14 cellular contexts compared by ENCODE assay signal in genomic region chr4:152099555-152099954, GRCh38.
DNase-seq lines count a peak whose midpoint lies in the region; ATAC-seq and TF ChIP-seq lines count a peak whose summit lies in the region.
"Had no signal": no experiment of that assay in that cellular context is flagged by ENCODE, and none has a peak within 500 bp of the region (broad histone marks: within the 10 kb centered on the region; RNA-seq: fewer than 3 reads in every experiment).

No MANE protein-coding gene starts in this region.

- no peak for DNase-seq in left ventricle myocardium inferior
- DNase-seq in right cardiac atrium = no peak
- DNase-seq in OCI-M1 (lab: John Stamatoyannopoulos, UW) = peak; percentile 18
- no peak for DNase-seq in dorsolateral prefrontal cortex
- DNase-seq in globus pallidus (ENCODE audit: low spot score) = no peak
- no peak for DNase-seq in NCI-H128 (lab: John Stamatoyannopoulos, UW; ENCODE audit: unreplicated experiment)
- no peak for DNase-seq in transverse colon
- DNase-seq: colonic mucosa; KBM-7; mammary epithelial cell; NCI-H187 treated with DMSO at 0.1 percent for 48 hours; stimulated activated CD8-positive, alpha-beta memory T cell treated with anti-CD3 and anti-CD28 coated beads, Interleukin-4, amount 100 ng/mL, for 48 hours had no signal

- no peak for TF ChIP-seq EP300 in transverse colon (IDR thresholded peaks at IDR 0.05; ENCODE audit: low read depth)

- no peaks in the 10 kb centered on the region for H3K36me3 ChIP-seq in left ventricle myocardium inferior
- no peaks in the 10 kb centered on the region for H3K36me3 ChIP-seq in transverse colon
- H3K36me3 ChIP-seq: colonic mucosa, SJSA1 had no signal

- H3K27me3 ChIP-seq in left ventricle myocardium inferior (ENCODE audit: low read depth) = no peaks in the 10 kb centered on the region
- H3K27me3 ChIP-seq in right cardiac atrium (ENCODE audit: control insufficient read depth, insufficient read depth) = no peaks in the 10 kb centered on the region
- H3K27me3 ChIP-seq in dorsolateral prefrontal cortex = peaks cover 0 to 4% (median 0%) of the 10 kb centered on the region in 45 donors
- H3K27me3 ChIP-seq in transverse colon = no peaks in the 10 kb centered on the region
- H3K27me3 ChIP-seq: colonic mucosa, SJSA1 had no signal

- in situ Hi-C loops in transverse colon (cut with MboI; ENCODE audit: low pct_ligation_motif_present in 1 of 4, low pct_unique_long_range_greater_than_20kb in 1 of 4, low sequenced_read_pairs in 3 of 4) = no loop called here

- no peaks in the 10 kb centered on the region for H3K9me3 ChIP-seq in left ventricle myocardium inferior (replicated peaks)
- H3K9me3 ChIP-seq in right cardiac atrium (ENCODE audit: control insufficient read depth, low read length) = no peaks in the 10 kb centered on the region
- H3K9me3 ChIP-seq in transverse colon = no peaks in the 10 kb centered on the region
- H3K9me3 ChIP-seq: colonic mucosa, SJSA1 had no signal

- H3K4me1 ChIP-seq in left ventricle myocardium inferior (peaks cover 38% of the 10 kb centered on the region), right cardiac atrium (ENCODE audit: control insufficient read depth, insufficient read depth, low read length) (peaks cover 9% of the 10 kb centered on the region), transverse colon (peaks cover 0 to 17% (median 17%) of the 10 kb centered on the region in 4 donors)
- H3K4me1 ChIP-seq: colonic mucosa had no signal

- 75% methylated on average over 2 of the region's 2 CpGs for WGBS in right cardiac atrium
- 80% methylated on average over 2 of the region's 2 CpGs; no CpG with 5 or more reads in 1 of the 2 donors for WGBS in transverse colon (ENCODE audit: low coverage in 1 of 2), 2 donors

- H3K27ac ChIP-seq in left ventricle myocardium inferior (replicated peaks) = peak overlapping the region; percentile 64
- H3K27ac ChIP-seq in right cardiac atrium (ENCODE audit: low read length) = no peak overlapping the region
- H3K27ac ChIP-seq in dorsolateral prefrontal cortex = peak overlapping the region in 35 of 59 donors; percentile 16 to 95 (median 81)
- H3K27ac ChIP-seq in transverse colon = peak overlapping the region in 2 of 4 donors; percentile 17 to 20
- H3K27ac ChIP-seq: colonic mucosa, SJSA1 had no signal

- peak; percentile 16 for TF ChIP-seq CTCF in left ventricle myocardium inferior (IDR thresholded peaks at IDR 0.05; ENCODE audit: borderline replicate concordance)
- no peak for TF ChIP-seq CTCF in dorsolateral prefrontal cortex (IDR thresholded peaks at IDR 0.05 in 54 of 56, conservative IDR thresholded peaks at IDR 0.05 in 2 of 56; ENCODE audit: low read depth in 1 of 56, partially characterized antibody in 56 of 56)
- no peak for TF ChIP-seq CTCF in transverse colon (IDR thresholded peaks at IDR 0.05)

- H3K4me3 ChIP-seq in left ventricle myocardium inferior = no peak overlapping the region
- no peak overlapping the region for H3K4me3 ChIP-seq in right cardiac atrium (ENCODE audit: low read length)
- H3K4me3 ChIP-seq in dorsolateral prefrontal cortex = no peak overlapping the region
- H3K4me3 ChIP-seq in transverse colon = no peak overlapping the region
- H3K4me3 ChIP-seq: colonic mucosa, SJSA1 had no signal

- intact Hi-C loops in left ventricle myocardium inferior (cut with micrococcal nuclease) = no loop called here
- intact Hi-C loops in right cardiac atrium (cut with DNase I) = no loop called here
- intact Hi-C loops in dorsolateral prefrontal cortex (cut with DNase I) = no loop called here
- intact Hi-C loops in transverse colon (cut with DNase I; ENCODE audit: low total_unique reads) = no loop called here

- no peak for ATAC-seq in right cardiac atrium
- no peak for ATAC-seq in GM18517 (IDR thresholded peaks at IDR 0.05; ENCODE audit: unreplicated experiment)

- no peak for TF ChIP-seq POLR2A in transverse colon (IDR thresholded peaks at IDR 0.05)
